In genomic region chr12:50050410-50051280, GRCh38 we compare ENCODE assay signal across 9 cellular contexts. TPM values are rescaled to one million over a fixed set of nuclear protein-coding genes. Genes with fewer than 3 reads are reported as not detected.
DNase-seq lines count a peak whose midpoint lies in the region; ATAC-seq and TF ChIP-seq lines count a peak whose summit lies in the region.
"Had no signal": no experiment of that assay in that cellular context is flagged by ENCODE, and none has a peak within 500 bp of the region (broad histone marks: within the 10 kb centered on the region; RNA-seq: fewer than 3 reads in every experiment).

No MANE protein-coding gene starts in this region.

- H3K4ac ChIP-seq in mesendoderm (ENCODE audit: low read depth, low read length) = peak overlapping the region; percentile 74

- H3K9ac ChIP-seq in mesendoderm (ENCODE audit: low read length) = peak overlapping the region; percentile 63

- no peak overlapping the region for H2AK5ac ChIP-seq in mesendoderm (ENCODE audit: low read length)

- no peak overlapping the region for H3K27ac Mint-ChIP-seq in stimulated activated effector memory CD8-positive, alpha-beta T cell treated with anti-CD3 and anti-CD28 coated beads, Interleukin-12 subunit alpha, Interleukin-12 subunit beta, amount 100 ng/mL, for 72 hours

- no peak overlapping the region for H2BK5ac ChIP-seq in mesendoderm (ENCODE audit: low read length)

- peak overlapping the region; percentile 7 for H2BK15ac ChIP-seq in mesendoderm (replicated peaks; ENCODE audit: low read depth)

- no peaks in the 10 kb centered on the region for H3K79me1 ChIP-seq in mesendoderm (ENCODE audit: low read length)

- H3K9me3 Mint-ChIP-seq in stimulated activated effector memory CD8-positive, alpha-beta T cell treated with anti-CD3 and anti-CD28 coated beads, Interleukin-12 subunit alpha, Interleukin-12 subunit beta, amount 100 ng/mL, for 72 hours = no peaks in the 10 kb centered on the region

- H2BK120ac ChIP-seq in mesendoderm (ENCODE audit: low read depth, low read length) = peak overlapping the region; percentile 67

- no peak for ATAC-seq in HG02642 (IDR thresholded peaks at IDR 0.05; ENCODE audit: poor library complexity, unreplicated experiment)
- no peak for ATAC-seq in GM21737 (IDR thresholded peaks at IDR 0.05; ENCODE audit: unreplicated experiment)
- ATAC-seq in stimulated activated effector memory CD8-positive, alpha-beta T cell treated with anti-CD3 and anti-CD28 coated beads, Interleukin-12 subunit alpha, Interleukin-12 subunit beta, amount 100 ng/mL, for 72 hours = no peak

- no peak overlapping the region for H4K8ac ChIP-seq in mesendoderm (ENCODE audit: low read depth, low read length)

- H3K4me1 Mint-ChIP-seq in stimulated activated effector memory CD8-positive, alpha-beta T cell treated with anti-CD3 and anti-CD28 coated beads, Interleukin-12 subunit alpha, Interleukin-12 subunit beta, amount 100 ng/mL, for 72 hours = peaks cover 2% of the 10 kb centered on the region

- H3K4me3 ChIP-seq in A673 (ENCODE audit: low read depth, low read length, poor library complexity, severe bottlenecking) (peak overlapping the region; percentile 26), mesendoderm (ENCODE audit: low read length) (no peak overlapping the region)

- peak overlapping the region; percentile 9 for H3K4me2 ChIP-seq in mesendoderm (ENCODE audit: low read length)

- DNase-seq in A673 (ENCODE audit: low spot score) (peak; percentile 90), NCI-H1694 (lab: John Stamatoyannopoulos, UW) (peak; percentile 70), ecto neural progenitor cell (ENCODE audit: low spot score) (peak; percentile 87), mesendoderm (peak; percentile 89)
- no peak for DNase-seq in stimulated activated effector memory CD8-positive, alpha-beta T cell treated with anti-CD3 and anti-CD28 coated beads, Interleukin-12 subunit alpha, Interleukin-12 subunit beta, amount 100 ng/mL, for 72 hours (ENCODE audit: low spot score in 2 of 2)
- no peak for DNase-seq in activated effector memory CD4-positive, alpha-beta T cell treated with anti-CD3 and anti-CD28 coated beads, Interleukin-2, amount 50 U/mL, for 16 hours
- DNase-seq: effector CD8-positive, alpha-beta T cell had no signal

- H3K36me3 Mint-ChIP-seq in stimulated activated effector memory CD8-positive, alpha-beta T cell treated with anti-CD3 and anti-CD28 coated beads, Interleukin-12 subunit alpha, Interleukin-12 subunit beta, amount 100 ng/mL, for 72 hours = no peaks in the 10 kb centered on the region

- H3K27ac ChIP-seq in A673 (ENCODE audit: low read depth, low read length, poor library complexity, severe bottlenecking) (peak overlapping the region; percentile 60), mesendoderm (ENCODE audit: low read depth, low read length) (peak overlapping the region; percentile 51)

- WGBS in mesendoderm (ENCODE audit: extremely low coverage, insufficient coverage, low lambda C conversion rate) = no CpG with 5 or more reads among the region's 40 CpGs

- intact Hi-C loops in A673 (cut with micrococcal nuclease; ENCODE audit: unreplicated experiment) = no loop called here

- H3K56ac ChIP-seq in mesendoderm (ENCODE audit: low read length) = peak overlapping the region; percentile 87

- H3K23ac ChIP-seq in mesendoderm (ENCODE audit: low read length) = no peak overlapping the region

- POLR2A ChIA-PET in A673 (lab: Charles Lee; ENCODE audit: low non-redundant PET) = interaction anchor here (0.6 to 0.7 kb wide), 3 partner anchors 12 to 310 kb away, joined by 6 to 14 read pairs (median 8); partner anchors contain the start of gene CERS5

- H3K79me2 ChIP-seq in mesendoderm (ENCODE audit: control insufficient read depth, insufficient read depth, low read length) = no peaks in the 10 kb centered on the region

- TF ChIP-seq CTCF in A673 (conservative IDR thresholded peaks at IDR 0.05; ENCODE audit: low read depth, low read length) = no peak

- no peaks in the 10 kb centered on the region for H3K9me3 ChIP-seq in A673 (ENCODE audit: low read depth, low read length, poor library complexity, severe bottlenecking)

- CTCF ChIA-PET in A673 (lab: Charles Lee) = interaction anchor here (0.6 to 1.9 kb wide), 6 partner anchors 9 to 121 kb away, joined by 5 to 12 read pairs (median 8); no protein-coding TSS in a partner anchor

- H3K4me3 Mint-ChIP-seq in stimulated activated effector memory CD8-positive, alpha-beta T cell treated with anti-CD3 and anti-CD28 coated beads, Interleukin-12 subunit alpha, Interleukin-12 subunit beta, amount 100 ng/mL, for 72 hours = no peak overlapping the region

- H3K27me3 ChIP-seq in A673 (replicated peaks; ENCODE audit: insufficient read depth, low read depth, low read length, poor library complexity) (no peaks in the 10 kb centered on the region), mesendoderm (ENCODE audit: insufficient read depth, low read length, poor library complexity) (no peaks in the 10 kb centered on the region)

- H4K5ac ChIP-seq in mesendoderm (ENCODE audit: low read length) = no peak overlapping the region

- BruUV-seq in A673 (replicated peaks; lab: Mats Ljungman, UMichigan) = no TSS peak

- H3K36me3 ChIP-seq in A673 (ENCODE audit: insufficient read depth, low read length, poor library complexity, severe bottlenecking) = no peaks in the 10 kb centered on the region
- H3K36me3 ChIP-seq in mesendoderm (ENCODE audit: control insufficient read depth, insufficient read depth, low read length) = no peaks in the 10 kb centered on the region

- H3K18ac ChIP-seq in mesendoderm (ENCODE audit: low read length) = peak overlapping the region; percentile 70

- peaks cover 21% of the 10 kb centered on the region for H3K4me1 ChIP-seq in A673 (ENCODE audit: insufficient read depth, low read length, poor library complexity, severe bottlenecking)
- H3K4me1 ChIP-seq in mesendoderm (ENCODE audit: control insufficient read depth, low read depth, low read length) = peaks cover 12% of the 10 kb centered on the region

RNA-seq across cellular contexts. Expression of gene ASIC1, which starts 6.8 kb away (rescaled TPM):
- total RNA-seq in A673 (2021) = 2.7 and 5.5 TPM in 2 replicates
- 0.59 TPM for polyA plus RNA-seq in mesendoderm (2013, experiment 1 of 2)
- 0.73 TPM for polyA plus RNA-seq in mesendoderm (2013, experiment 2 of 2)

RNA-seq across cellular contexts. Expression of gene RACGAP1, which starts 25.4 kb away (rescaled TPM):
- 173 and 179 TPM in 2 replicates for total RNA-seq in A673 (2021)
- polyA plus RNA-seq in mesendoderm (2013, experiment 1 of 2) = 43.4 TPM
- 45.3 TPM for polyA plus RNA-seq in mesendoderm (2013, experiment 2 of 2)

RNA-seq across cellular contexts. Expression of gene SMARCD1, which starts 34.5 kb away (rescaled TPM):
- total RNA-seq in A673 (2021) = 141 and 152 TPM in 2 replicates
- 94.9 TPM for polyA plus RNA-seq in mesendoderm (2013, experiment 1 of 2)
- 97.5 TPM for polyA plus RNA-seq in mesendoderm (2013, experiment 2 of 2)

RNA-seq across cellular contexts. Expression of gene GPD1, which starts 53.2 kb away (rescaled TPM):
- total RNA-seq in A673 (2021) = 0.58 and 1.3 TPM in 2 replicates
- polyA plus RNA-seq in mesendoderm (2013, experiment 1 of 2) = 0.27 TPM
- polyA plus RNA-seq in mesendoderm (2013, experiment 2 of 2) = 0.24 TPM

Comparison
In these comparisons a context has a peak if more than half of its experiments do, and no peak if none do; other contexts are left out.
1. DNase-seq: peak in A673 (single experiment), NCI-H1694 (single experiment), ecto neural progenitor cell (single experiment) and mesendoderm (single experiment); none in stimulated activated effector memory CD8-positive, alpha-beta T cell treated with anti-CD3 and anti-CD28 coated beads, Interleukin-12 subunit alpha, Interleukin-12 subunit beta, amount 100 ng/mL, for 72 hours (0 of 2) and activated effector memory CD4-positive, alpha-beta T cell treated with anti-CD3 and anti-CD28 coated beads, Interleukin-2, amount 50 U/mL, for 16 hours (single experiment).